9 cellular contexts compared by ENCODE assay signal in genomic region chr13:29758591-29759114, GRCh38.
DNase-seq lines count a peak whose midpoint lies in the region; ATAC-seq and FAIRE-seq lines count a peak whose summit lies in the region.
"Had no signal": no experiment of that assay in that cellular context is flagged by ENCODE, and none has a peak within 500 bp of the region (broad histone marks: within the 10 kb centered on the region; RNA-seq: fewer than 3 reads in every experiment).

No MANE protein-coding gene starts in this region.

- H3K27me3 Mint-ChIP-seq in activated naive CD8-positive, alpha-beta T cell treated with anti-CD3 and anti-CD28 coated beads for 36 hours: no peaks in the 10 kb centered on the region

- peak overlapping the region; percentile 58 for H3K27ac Mint-ChIP-seq in activated naive CD8-positive, alpha-beta T cell treated with anti-CD3 and anti-CD28 coated beads for 36 hours

- DNase-seq in SKM-1 (lab: John Stamatoyannopoulos, UW; ENCODE audit: unreplicated experiment): peak; percentile 98
- DNase-seq in activated naive CD8-positive, alpha-beta T cell treated with anti-CD3 and anti-CD28 coated beads for 36 hours: peak; percentile 66
- peak; percentile 42 to 51 for DNase-seq in stimulated activated CD4-positive, alpha-beta T cell treated with anti-CD3 and anti-CD28 coated beads, Interleukin-2, amount 100 ng/mL, for 48 hours
- DNase-seq in effector CD8-positive, alpha-beta T cell (lab: John Stamatoyannopoulos, UW): no peak
- DNase-seq in frontal cortex (ENCODE audit: low spot score in 2 of 2): no peak

- H3K9me3 Mint-ChIP-seq in activated naive CD8-positive, alpha-beta T cell treated with anti-CD3 and anti-CD28 coated beads for 36 hours: peaks cover 6% of the 10 kb centered on the region

- FAIRE-seq in frontal cortex (lab: Jason Lieb, UNC): no peak

- peaks cover 19% of the 10 kb centered on the region for H3K4me1 Mint-ChIP-seq in activated naive CD8-positive, alpha-beta T cell treated with anti-CD3 and anti-CD28 coated beads for 36 hours

- ATAC-seq in GM18873 (IDR thresholded peaks at IDR 0.05; ENCODE audit: low FRiP score, unreplicated experiment): peak; percentile 94
- peak; percentile 92 for ATAC-seq in HG03039 (IDR thresholded peaks at IDR 0.05; ENCODE audit: unreplicated experiment)
- no peak for ATAC-seq in GM21360 (IDR thresholded peaks at IDR 0.05; ENCODE audit: unreplicated experiment)
- ATAC-seq: Panc1 had no signal

- H3K4me3 Mint-ChIP-seq in activated naive CD8-positive, alpha-beta T cell treated with anti-CD3 and anti-CD28 coated beads for 36 hours: peak overlapping the region; percentile 8

- peaks cover 2% of the 10 kb centered on the region for H3K36me3 Mint-ChIP-seq in activated naive CD8-positive, alpha-beta T cell treated with anti-CD3 and anti-CD28 coated beads for 36 hours

Comparison
In these comparisons a context has a peak if more than half of its experiments do, and no peak if none do; other contexts are left out.
1. DNase-seq: peak in SKM-1 (single experiment), activated naive CD8-positive, alpha-beta T cell treated with anti-CD3 and anti-CD28 coated beads for 36 hours (single experiment) and stimulated activated CD4-positive, alpha-beta T cell treated with anti-CD3 and anti-CD28 coated beads, Interleukin-2, amount 100 ng/mL, for 48 hours (2 of 2); none in effector CD8-positive, alpha-beta T cell (single experiment) and frontal cortex (0 of 2).